29 cellular contexts compared by ENCODE assay signal in the genomic region with DNA sequence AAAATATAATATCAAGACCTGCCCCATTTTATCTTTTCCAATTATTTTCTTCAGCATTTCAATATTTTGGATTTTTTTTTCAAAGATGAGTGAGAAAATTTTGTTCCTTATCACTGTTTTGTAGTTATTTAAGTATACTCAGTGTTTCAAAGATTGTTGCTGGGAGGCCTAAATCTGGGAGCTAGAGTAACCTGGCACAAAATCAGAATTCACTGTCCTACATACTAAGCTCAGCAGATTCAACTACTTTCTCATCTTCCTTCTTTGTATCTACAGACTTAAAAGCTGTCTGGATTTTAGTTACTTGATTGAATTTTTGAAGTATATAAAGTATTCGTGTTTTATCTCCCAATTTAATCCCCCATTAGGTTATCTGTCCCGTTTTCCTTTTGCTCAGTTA.
"Had no signal": no experiment of that assay in that cellular context is flagged by ENCODE, and none has a peak within 500 bp of the region (broad histone marks: within the 10 kb centered on the region; RNA-seq: fewer than 3 reads in every experiment).

No MANE protein-coding gene starts in this region.

- H3K4me3 ChIP-seq: ascending aorta, cardiac muscle cell had no signal

- H3K27ac Mint-ChIP-seq: activated CD4-positive, alpha-beta T cell treated with anti-CD3 and anti-CD28 coated beads, Interleukin-2, amount 10 ng/mL, durations not matched to agents 24 days and 14 days; activated CD8-positive, alpha-beta T cell treated with anti-CD3 and anti-CD28 coated beads for 36 hours; activated naive CD4-positive, alpha-beta T cell treated with anti-CD3 and anti-CD28 coated beads, Interleukin-2, amount 50 U/mL, for 24 hours; activated naive CD8-positive, alpha-beta T cell treated with anti-CD3 and anti-CD28 coated beads, Interleukin-2, amount 10 ng/mL, durations not matched to agents 7 days and 5 days; activated T-helper 2 cell treated with anti-CD3 and anti-CD28 coated beads, Interferon-gamma antibody, Interleukin-2, Interleukin-4, amounts not matched to agents 10 μg/mL and 5 μg/mL and 100 μg/mL, durations not matched to agents 14 hours and 24 hours and 36 hours; T-cell had no signal

- H3K9me3 ChIP-seq: ascending aorta had no signal

- H3K27me3 Mint-ChIP-seq: activated CD4-positive, alpha-beta T cell treated with anti-CD3 and anti-CD28 coated beads, Interleukin-2, amount 10 ng/mL, durations not matched to agents 24 days and 14 days; activated CD8-positive, alpha-beta T cell treated with anti-CD3 and anti-CD28 coated beads for 36 hours; activated naive CD4-positive, alpha-beta T cell treated with anti-CD3 and anti-CD28 coated beads, Interleukin-2, amount 50 U/mL, for 24 hours; activated naive CD8-positive, alpha-beta T cell treated with anti-CD3 and anti-CD28 coated beads, Interleukin-2, amount 10 ng/mL, durations not matched to agents 7 days and 5 days; activated T-cell treated with anti-CD3 and anti-CD28 coated beads, Interleukin-2, amount 50 U/mL, for 24 hours; T-cell had no signal

- ATAC-seq: activated CD8-positive, alpha-beta T cell treated with anti-CD3 and anti-CD28 coated beads for 36 hours; Panc1; SK-N-SH treated with all-trans-retinoic acid at 6 μM for 48 hours; T-cell had no signal

- H3K4me3 Mint-ChIP-seq: activated CD4-positive, alpha-beta T cell treated with anti-CD3 and anti-CD28 coated beads, Interleukin-2, amount 10 ng/mL, durations not matched to agents 24 days and 14 days; activated CD8-positive, alpha-beta T cell treated with anti-CD3 and anti-CD28 coated beads for 36 hours; activated naive CD4-positive, alpha-beta T cell treated with anti-CD3 and anti-CD28 coated beads, Interleukin-2, amount 50 U/mL, for 24 hours; activated naive CD8-positive, alpha-beta T cell treated with anti-CD3 and anti-CD28 coated beads, Interleukin-2, amount 10 ng/mL, durations not matched to agents 7 days and 5 days; activated T-cell treated with anti-CD3 and anti-CD28 coated beads, Interleukin-2, amount 50 U/mL, for 24 hours; T-cell had no signal

- H3K27me3 ChIP-seq: ascending aorta, cardiac muscle cell had no signal

- H3K4me1 ChIP-seq: ascending aorta had no signal

- H3K4me1 Mint-ChIP-seq: activated CD4-positive, alpha-beta T cell treated with anti-CD3 and anti-CD28 coated beads, Interleukin-2, amount 10 ng/mL, durations not matched to agents 24 days and 14 days; activated naive CD4-positive, alpha-beta T cell treated with anti-CD3 and anti-CD28 coated beads, Interleukin-2, amount 50 U/mL, for 24 hours; activated naive CD8-positive, alpha-beta T cell treated with anti-CD3 and anti-CD28 coated beads, Interleukin-2, amount 10 ng/mL, durations not matched to agents 7 days and 5 days had no signal

- H3K9me3 Mint-ChIP-seq: activated CD4-positive, alpha-beta T cell treated with anti-CD3 and anti-CD28 coated beads, Interleukin-2, amount 10 ng/mL, durations not matched to agents 24 days and 14 days; activated CD8-positive, alpha-beta T cell treated with anti-CD3 and anti-CD28 coated beads for 36 hours; activated naive CD4-positive, alpha-beta T cell treated with anti-CD3 and anti-CD28 coated beads, Interleukin-2, amount 50 U/mL, for 24 hours; activated naive CD8-positive, alpha-beta T cell treated with anti-CD3 and anti-CD28 coated beads, Interleukin-2, amount 10 ng/mL, durations not matched to agents 7 days and 5 days; activated T-cell treated with anti-CD3 and anti-CD28 coated beads, Interleukin-2, amount 50 U/mL, for 24 hours; activated T-helper 2 cell treated with anti-CD3 and anti-CD28 coated beads, Interferon-gamma antibody, Interleukin-2, Interleukin-4, amounts not matched to agents 10 μg/mL and 5 μg/mL and 100 μg/mL, durations not matched to agents 14 hours and 24 hours and 36 hours; T-cell had no signal

- DNase-seq: activated CD4-positive, alpha-beta T cell treated with anti-CD3 and anti-CD28 coated beads, Interleukin-2, amount 10 ng/mL, durations not matched to agents 24 days and 14 days; activated CD4-positive, alpha-beta T cell treated with anti-CD3 and anti-CD28 coated beads, Interleukin-2, amount 50 U/mL, for 4 hours; activated CD8-positive, alpha-beta T cell treated with anti-CD3 and anti-CD28 coated beads for 36 hours; activated gamma-delta T cell; activated naive CD4-positive, alpha-beta T cell treated with Interleukin-2 at 50 U/mL for 16 hours; activated naive CD8-positive, alpha-beta T cell treated with anti-CD3 and anti-CD28 coated beads, Interleukin-2, amount 10 ng/mL, durations not matched to agents 7 days and 5 days; activated T-cell treated with anti-CD3 and anti-CD28 coated beads, Interleukin-2, amount 50 U/mL, for 24 hours; amygdala; cerebellar nuclear complex; Kasumi-1; MM.1S; MV-4-11; NCI-H1092; NCI-H1436 treated with DMSO at 0.1 percent for 48 hours; NCI-H1694 treated with DMSO at 0.1 percent for 48 hours; NCI-H2029; NCI-H345; NCI-H524 treated with DMSO at 0.1 percent for 48 hours; SIG-M5; T-cell; T-helper 2 cell; T1000; WERI-Rb-1 had no signal

- H3K27ac ChIP-seq: ascending aorta, cardiac muscle cell, WERI-Rb-1 had no signal
